2 cellular contexts compared by ENCODE assay signal in genomic region chr7:29231671-29232267, GRCh38.
TF ChIP-seq lines count a peak whose summit lies in the region.

No MANE protein-coding gene starts in this region.

TF ChIP-seq in GM23338, 12 proteins besides CTCF, POLR2A, EP300 and RAD21:
- TF ChIP-seq REST (IDR thresholded peaks at IDR 0.05; ENCODE audit: unreplicated experiment): no peak

TF ChIP-seq in endothelial cell of umbilical vein, 7 proteins besides CTCF, POLR2A, EP300 and RAD21:
- no peak for TF ChIP-seq MYC (IDR thresholded peaks at IDR 0.05; ENCODE audit: low read depth, low read length)
- TF ChIP-seq MAX (IDR thresholded peaks at IDR 0.05; ENCODE audit: insufficient read depth, insufficient read length): no peak
- TF ChIP-seq GATA2 (IDR thresholded peaks at IDR 0.05; ENCODE audit: insufficient read depth, insufficient read length, low read depth, low read length): no peak
